In the genomic region with DNA sequence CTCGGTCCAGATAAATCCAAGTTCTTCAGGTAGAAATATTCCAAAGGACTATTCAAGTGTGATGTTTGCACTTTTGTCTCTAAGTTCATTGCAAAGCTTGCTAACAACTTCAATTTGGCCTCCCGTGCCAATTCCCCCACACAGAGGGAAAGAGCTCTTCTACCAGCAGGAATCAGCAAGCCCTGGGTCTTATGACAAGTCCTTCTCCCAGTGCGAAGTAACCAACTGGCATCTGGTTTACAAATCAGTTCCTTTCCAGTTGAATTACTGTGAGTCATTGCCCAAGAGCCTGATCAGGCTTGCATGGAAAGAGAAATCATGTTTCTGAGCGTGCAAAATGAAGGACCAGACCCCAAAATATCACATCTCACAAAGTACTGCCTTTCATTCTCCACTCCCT, we compare ENCODE assay signal across 20 cellular contexts.
DNase-seq lines count a peak whose midpoint lies in the region; ATAC-seq and TF ChIP-seq lines count a peak whose summit lies in the region.
"Had no signal": no experiment of that assay in that cellular context is flagged by ENCODE, and none has a peak within 500 bp of the region (broad histone marks: within the 10 kb centered on the region; RNA-seq: fewer than 3 reads in every experiment).

No MANE protein-coding gene starts in this region.

- ATAC-seq in esophagus mucosa (peak; percentile 94), HG02798 (IDR thresholded peaks at IDR 0.05; ENCODE audit: poor library complexity, unreplicated experiment) (no peak), GM18502 (IDR thresholded peaks at IDR 0.05; ENCODE audit: poor library complexity, unreplicated experiment) (no peak)
- ATAC-seq: gastroesophageal sphincter, right lobe of liver had no signal

- no peaks in the 10 kb centered on the region for H3K4me1 ChIP-seq in right atrium auricular region
- H3K4me1 ChIP-seq: gastroesophageal sphincter, right lobe of liver had no signal

- H3K36me3 ChIP-seq in right atrium auricular region = no peaks in the 10 kb centered on the region
- H3K36me3 ChIP-seq: gastroesophageal sphincter, left ventricle myocardium inferior, right lobe of liver, WERI-Rb-1 had no signal

- DNase-seq in HT1080 (ENCODE audit: low read depth) (peak; percentile 9), RKO (ENCODE audit: low spot score) (peak; percentile 7), retinal pigment epithelial cell (ENCODE audit: low read depth) (peak; percentile 45), right atrium auricular region (ENCODE audit: low spot score) (no peak)
- DNase-seq: activated CD4-positive, alpha-beta memory T cell treated with anti-CD3 and anti-CD28 coated beads for 36 hours; activated naive CD4-positive, alpha-beta T cell treated with anti-CD3 and anti-CD28 coated beads, Interleukin-2, amount 10 ng/mL, durations not matched to agents 7 days and 5 days; Calu3; GDM1; left ventricle myocardium inferior; NCI-H1105 treated with DMSO at 0.1 percent for 48 hours; NCI-H226; right lobe of liver; SHP77; T-helper 1 cell; WERI-Rb-1 had no signal

- TF ChIP-seq CTCF in retinal pigment epithelial cell (conservative IDR thresholded peaks at IDR 0.05; ENCODE audit: low read depth, low read length) = no peak
- TF ChIP-seq CTCF in right atrium auricular region (IDR thresholded peaks at IDR 0.05) = no peak

- no peak overlapping the region for H3K4me3 ChIP-seq in retinal pigment epithelial cell (ENCODE audit: low read length)
- H3K4me3 ChIP-seq in right atrium auricular region = no peak overlapping the region
- H3K4me3 ChIP-seq: gastroesophageal sphincter, left ventricle myocardium inferior, right lobe of liver had no signal

- no peak overlapping the region for H3K27ac ChIP-seq in right atrium auricular region
- H3K27ac ChIP-seq: gastroesophageal sphincter, KMS-11, left ventricle myocardium inferior, right lobe of liver, WERI-Rb-1 had no signal

- H3K9me3 ChIP-seq in right atrium auricular region = no peaks in the 10 kb centered on the region
- H3K9me3 ChIP-seq: gastroesophageal sphincter, left ventricle myocardium inferior, right lobe of liver had no signal

- H3K27me3 ChIP-seq in right atrium auricular region = no peaks in the 10 kb centered on the region
- H3K27me3 ChIP-seq: gastroesophageal sphincter, right lobe of liver had no signal
